ENCODE assay signal across 31 cellular contexts in genomic region chr6:85357651-85358050, GRCh38.
"Had no signal": no experiment of that assay in that cellular context is flagged by ENCODE, and none has a peak within 500 bp of the region (broad histone marks: within the 10 kb centered on the region; RNA-seq: fewer than 3 reads in every experiment).

No MANE protein-coding gene starts in this region.

- H3K36me3 ChIP-seq: adrenal gland, breast epithelium had no signal

- H3K27ac ChIP-seq: adrenal gland, body of pancreas, breast epithelium, PC-9, RWPE1 had no signal

- DNase-seq: activated CD4-positive, alpha-beta T cell treated with anti-CD3 and anti-CD28 coated beads for 36 hours; activated CD4-positive, alpha-beta T cell treated with anti-CD3 and anti-CD28 coated beads, Interleukin-2, amount 10 ng/mL, durations not matched to agents 7 days and 5 days; activated CD4-positive, alpha-beta T cell treated with anti-CD3 and anti-CD28 coated beads, Interleukin-2, amount 50 U/mL, for 48 hours; activated CD8-positive, alpha-beta T cell treated with anti-CD3 and anti-CD28 coated beads, Interleukin-2, amount 10 ng/mL, durations not matched to agents 7 days and 5 days; activated gamma-delta T cell treated with Interleukin-2 at 50 U/mL for 16 hours; activated naive CD4-positive, alpha-beta T cell treated with anti-CD3 and anti-CD28 coated beads for 36 hours; activated T-cell treated with anti-CD3 and anti-CD28 coated beads, Interleukin-2, amount 50 U/mL, for 24 hours; adrenal gland; body of pancreas; Kasumi-1; MM.1S; MV-4-11; NCI-H1092; NCI-H1436 treated with DMSO at 0.1 percent for 48 hours; NCI-H1694 treated with DMSO at 0.1 percent for 48 hours; NCI-H2029; NCI-H2171; NCI-H510A; NCI-H526; NCI-H748 treated with DMSO at 0.1 percent for 48 hours; NK-92 treated with Interleukin-12 subunit alpha and Interleukin-12 subunit beta, amount 100 ng/mL, for 24 hours; Right ventricle myocardium superior had no signal

- H2AFZ ChIP-seq: PC-9 had no signal

- H3K27me3 ChIP-seq: adrenal gland, body of pancreas, breast epithelium had no signal

- H3K4me1 ChIP-seq: breast epithelium had no signal

- ATAC-seq: activated CD4-positive, alpha-beta T cell treated with anti-CD3 and anti-CD28 coated beads for 36 hours; activated CD4-positive, CD25-positive, alpha-beta regulatory T cell treated with anti-CD3 and anti-CD28 coated beads, Interleukin-2, amount 50 U/mL, for 24 hours; activated CD8-positive, alpha-beta T cell treated with anti-CD3 and anti-CD28 coated beads, Interleukin-2, amount 10 ng/mL, durations not matched to agents 7 days and 5 days; activated naive CD4-positive, alpha-beta T cell treated with anti-CD3 and anti-CD28 coated beads, Interleukin-2, amount 50 U/mL, for 72 hours; body of pancreas; WTC11 had no signal

- H3K4me2 ChIP-seq: PC-9 had no signal

- FAIRE-seq: astrocyte, RCC 7860, TTC549 had no signal

- H3K9me3 ChIP-seq: adrenal gland, body of pancreas, breast epithelium had no signal

- H3K4me3 ChIP-seq: adrenal gland, body of pancreas, breast epithelium, PC-9 had no signal
